ENCODE assay signal across 15 cellular contexts in genomic region chr21:38208118-38208517, GRCh38. TPM values are rescaled to one million over a fixed set of nuclear protein-coding genes. Genes with fewer than 3 reads are reported as not detected.
DNase-seq lines count a peak whose midpoint lies in the region; ATAC-seq, FAIRE-seq and TF ChIP-seq lines count a peak whose summit lies in the region.
"Had no signal": no experiment of that assay in that cellular context is flagged by ENCODE, and none has a peak within 500 bp of the region (broad histone marks: within the 10 kb centered on the region; RNA-seq: fewer than 3 reads in every experiment).

No MANE protein-coding gene starts in this region.

- peak overlapping the region; percentile 22 for H3K27ac Mint-ChIP-seq in activated naive CD8-positive, alpha-beta T cell
- H3K27ac Mint-ChIP-seq in activated naive CD8-positive, alpha-beta T cell treated with anti-CD3 and anti-CD28 coated beads for 36 hours, result no peak overlapping the region

- no peaks in the 10 kb centered on the region for H3K23me2 ChIP-seq in H1 (ENCODE audit: low read depth, low read length)

- peak overlapping the region; percentile 62 for H2AFZ ChIP-seq in Loucy (ENCODE audit: low read length)
- 0 out of 2 replicates have a peak overlapping the region, but pooled peaks have one; percentile 20 for H2AFZ ChIP-seq in H1 (ENCODE audit: low read length)
- H2AFZ ChIP-seq: PC-9 had no signal

- H2AK5ac ChIP-seq in H1 (ENCODE audit: low read depth, low read length), result no peak overlapping the region

- H4K20me1 ChIP-seq in Loucy (ENCODE audit: insufficient read depth, low read length, poor library complexity, severe bottlenecking), result no peaks in the 10 kb centered on the region
- no peaks in the 10 kb centered on the region for H4K20me1 ChIP-seq in H1 (replicated peaks in 1 of 2; ENCODE audit: control insufficient read depth in 1 of 2, insufficient read depth in 2 of 2, low read length in 2 of 2)

- 91% methylated on average over 6 of the region's 6 CpGs; no CpG with 5 or more reads in 1 of the 2 experiments for WGBS in H1 (ENCODE audit: extremely low coverage in 1 of 2, insufficient coverage in 1 of 2, insufficient read length in 1 of 2, insufficient replicate concordance in 2 of 2, low coverage in 1 of 2, low lambda C conversion rate in 2 of 2, missing lambda C conversion rate in 1 of 2), 2 experiments

- no peak overlapping the region for H3K56ac ChIP-seq in H1 (replicated peaks; ENCODE audit: insufficient read length, low read depth, low read length)

- no peak for TF ChIP-seq POLR2A in H1 (IDR thresholded peaks at IDR 0.05; ENCODE audit: control extremely low read depth in 1 of 2, low read depth in 2 of 2, low read length in 2 of 2)

- H4K91ac ChIP-seq in H1 (replicated peaks; ENCODE audit: insufficient read length, low read length), result no peak overlapping the region

- H2BK15ac ChIP-seq in H1 (ENCODE audit: low read length), result no peak overlapping the region

- H3K27me3 ChIP-seq in Loucy (ENCODE audit: insufficient read depth, low read length, poor library complexity, severe bottlenecking), result no peaks in the 10 kb centered on the region
- no peaks in the 10 kb centered on the region for H3K27me3 ChIP-seq in H1 (replicated peaks in 1 of 4; ENCODE audit: control insufficient read depth in 3 of 4, extremely low read depth in 1 of 4, insufficient read depth in 3 of 4, low read length in 3 of 4)

- H3K9me2 ChIP-seq in Loucy (replicated peaks; ENCODE audit: low read depth, low read length), result no peaks in the 10 kb centered on the region

- H2BK12ac ChIP-seq in H1 (ENCODE audit: low read depth, low read length), result no peak overlapping the region

- H3K27ac ChIP-seq in H1 (ENCODE audit: low read depth, low read length), result no peak overlapping the region
- H3K27ac ChIP-seq: PC-9 had no signal

- H2BK20ac ChIP-seq in H1 (ENCODE audit: low read length), result no peak overlapping the region

- H3K9me3 Mint-ChIP-seq in activated naive CD8-positive, alpha-beta T cell (ENCODE audit: low read depth), result no peaks in the 10 kb centered on the region
- H3K9me3 Mint-ChIP-seq in activated naive CD8-positive, alpha-beta T cell treated with anti-CD3 and anti-CD28 coated beads for 36 hours, result no peaks in the 10 kb centered on the region

- H3K9me3 ChIP-seq in Loucy (ENCODE audit: insufficient read depth, low read depth, low read length) (no peaks in the 10 kb centered on the region), H1 (ENCODE audit: insufficient read depth in 2 of 2, low read depth in 1 of 2, low read length in 1 of 2) (peaks cover 0 to 13% of the 10 kb centered on the region in 2 experiments; a peak in 2 of 4 replicates)
- H3K9me3 ChIP-seq: HAP-1 had no signal

- peaks cover 5% of the 10 kb centered on the region for H3K4me1 ChIP-seq in Loucy (ENCODE audit: insufficient read depth, low read length, poor library complexity, severe bottlenecking)
- H3K4me1 ChIP-seq in H1 (replicated peaks in 1 of 4; ENCODE audit: control insufficient read depth in 3 of 4, insufficient read depth in 4 of 4, low read length in 3 of 4), result no peaks in the 10 kb centered on the region
- H3K4me1 ChIP-seq: Caco-2, HAP-1 had no signal

- CTCF ChIA-PET in H1 (lab: Charles Lee; ENCODE audit: partially characterized antibody), result interaction anchor here (1.6 to 5.2 kb wide), 3 partner anchors 11 to 148 kb away, joined by 4 to 31 read pairs (median 5); no protein-coding TSS in a partner anchor

- H4K8ac ChIP-seq in H1 (ENCODE audit: extremely low read depth, insufficient read depth, low read length), result no peak overlapping the region

- H3K4me3 ChIP-seq in Loucy (ENCODE audit: low read length, poor library complexity, severe bottlenecking) (peak overlapping the region; percentile 41), H1 (ENCODE audit: extremely low read depth in 1 of 4, insufficient read depth in 2 of 4, low read depth in 3 of 4, low read length in 4 of 4) (no peak overlapping the region)
- H3K4me3 ChIP-seq: HAP-1, PC-9 had no signal

- H2BK5ac ChIP-seq in H1 (ENCODE audit: low read depth, low read length), result no peak overlapping the region

- H3K18ac ChIP-seq in H1 (ENCODE audit: extremely low read depth, low read length), result no peak overlapping the region

- H3K79me2 ChIP-seq in Loucy (ENCODE audit: insufficient read depth, low read length) (no peaks in the 10 kb centered on the region), H1 (ENCODE audit: control insufficient read depth in 1 of 2, insufficient read depth in 2 of 2, low read length in 2 of 2) (no peaks in the 10 kb centered on the region)

- TF ChIP-seq CTCF in Loucy (conservative IDR thresholded peaks at IDR 0.05; ENCODE audit: low read length), result no peak
- TF ChIP-seq CTCF in H1 (IDR thresholded peaks at IDR 0.05; ENCODE audit: control extremely low read depth in 1 of 3, insufficient read depth in 1 of 3, low read depth in 1 of 3, low read length in 3 of 3), result no peak

- no peak overlapping the region for H3K14ac ChIP-seq in H1 (ENCODE audit: insufficient read length)

- ATAC-seq in left colon, result no peak
- ATAC-seq in GM19351 (IDR thresholded peaks at IDR 0.05; ENCODE audit: unreplicated experiment), result no peak
- no peak for ATAC-seq in HG03135 (IDR thresholded peaks at IDR 0.05; ENCODE audit: unreplicated experiment)

- no peak for DNase-seq in activated naive CD8-positive, alpha-beta T cell treated with anti-CD3 and anti-CD28 coated beads for 36 hours
- DNase-seq in H1 (ENCODE audit: low read depth in 1 of 2, low spot score in 2 of 2) (no peak), left colon (no peak)
- DNase-seq: Caco-2, DMS153, NCI-H187, PC-9 had no signal

- no peak for FAIRE-seq in H1 (lab: Jason Lieb, UNC)
- FAIRE-seq: GM19239 had no signal

- no peak overlapping the region for H3K23ac ChIP-seq in H1 (ENCODE audit: insufficient read length)

- peaks cover 1% of the 10 kb centered on the region for H3K4me1 Mint-ChIP-seq in activated naive CD8-positive, alpha-beta T cell (ENCODE audit: low read depth)
- peaks cover 3% of the 10 kb centered on the region for H3K4me1 Mint-ChIP-seq in activated naive CD8-positive, alpha-beta T cell treated with anti-CD3 and anti-CD28 coated beads for 36 hours

- no peaks in the 10 kb centered on the region for H3F3A ChIP-seq in Loucy (ENCODE audit: low read depth)

- H2BK120ac ChIP-seq in H1 (replicated peaks; ENCODE audit: low read depth, low read length), result no peak overlapping the region

- intact Hi-C loops in left colon (cut with DNase I, micrococcal nuclease), result no loop called here

- POLR2A ChIA-PET in H1 (lab: Charles Lee; ENCODE audit: partially characterized antibody), result no interaction called here

- H3K9ac ChIP-seq in Loucy (ENCODE audit: low read depth, low read length, poor library complexity, severe bottlenecking) (no peak overlapping the region), H1 (replicated peaks in 1 of 4; ENCODE audit: extremely low read depth in 1 of 4, low read depth in 3 of 4, low read length in 3 of 4) (no peak overlapping the region)

- peaks cover 29% of the 10 kb centered on the region for H3K27me3 Mint-ChIP-seq in activated naive CD8-positive, alpha-beta T cell
- peaks cover 53% of the 10 kb centered on the region for H3K27me3 Mint-ChIP-seq in activated naive CD8-positive, alpha-beta T cell treated with anti-CD3 and anti-CD28 coated beads for 36 hours

- H3K4me3 Mint-ChIP-seq in activated naive CD8-positive, alpha-beta T cell, result no peak overlapping the region
- no peak overlapping the region for H3K4me3 Mint-ChIP-seq in activated naive CD8-positive, alpha-beta T cell treated with anti-CD3 and anti-CD28 coated beads for 36 hours

- H3K36me3 ChIP-seq in Loucy (ENCODE audit: insufficient read depth, low read length), result no peaks in the 10 kb centered on the region
- no peaks in the 10 kb centered on the region; a peak in 2 of 8 replicates for H3K36me3 ChIP-seq in H1 (ENCODE audit: control insufficient read depth in 2 of 4, insufficient read depth in 4 of 4, low read length in 3 of 4)
- H3K36me3 ChIP-seq: HAP-1 had no signal

- no peaks in the 10 kb centered on the region for H3K36me3 Mint-ChIP-seq in activated naive CD8-positive, alpha-beta T cell
- H3K36me3 Mint-ChIP-seq in activated naive CD8-positive, alpha-beta T cell treated with anti-CD3 and anti-CD28 coated beads for 36 hours, result no peaks in the 10 kb centered on the region

- TF ChIP-seq RAD21 in H1 (IDR thresholded peaks at IDR 0.05 in 1 of 2, conservative IDR thresholded peaks at IDR 0.05 in 1 of 2; ENCODE audit: low read depth in 2 of 2, low read length in 2 of 2), result no peak

- TF ChIP-seq EP300 in H1 (IDR thresholded peaks at IDR 0.05; ENCODE audit: borderline replicate concordance in 1 of 2, low read depth in 2 of 2, low read length in 2 of 2), result no peak

- H3K79me1 ChIP-seq in H1 (ENCODE audit: low read depth, low read length), result no peaks in the 10 kb centered on the region

- H4K5ac ChIP-seq in H1 (ENCODE audit: insufficient read length, low read depth, low read length), result no peak overlapping the region

- H3K4ac ChIP-seq in H1 (replicated peaks; ENCODE audit: insufficient read length, low read depth, low read length), result no peak overlapping the region

- peak overlapping the region; percentile 56 for H3K4me2 ChIP-seq in Loucy (ENCODE audit: low read depth, low read length, poor library complexity, severe bottlenecking)
- no peak overlapping the region for H3K4me2 ChIP-seq in H1 (ENCODE audit: insufficient read depth in 1 of 2, low read depth in 2 of 2, low read length in 2 of 2)
- H3K4me2 ChIP-seq: PC-9 had no signal

TF ChIP-seq in H1, 55 proteins besides CTCF, POLR2A, EP300 and RAD21:
- TF ChIP-seq CHD1 (IDR thresholded peaks at IDR 0.05; ENCODE audit: low read depth, low read length), result no peak
- TF ChIP-seq RFX5 (IDR thresholded peaks at IDR 0.05; ENCODE audit: borderline replicate concordance, low read depth, low read length), result no peak

RNA-seq across cellular contexts. Expression of gene KCNJ15, which starts 48.7 kb away (rescaled TPM):
- 1 to 10 TPM in 1 of 2 experiments, under 1 TPM in 1; 0.36 to 1.1 TPM for total RNA-seq in activated naive CD8-positive, alpha-beta T cell treated with anti-CD3 and anti-CD28 coated beads for 36 hours
- total RNA-seq in H1 (2021; fragmentation: NEBNext Ultra II Directional; extraction: Animal tissue kit (Norgen Biotek cat#: 25700)), result not detected in 2 replicates
- under 0.01 TPM in 1 of 2 replicates, not detected in the other for polyA plus RNA-seq in H1 (2011; rRNA removed)
- polyA plus RNA-seq in H1 (2011; cell fraction: cytosol; rRNA removed), result 0.61 TPM
- polyA plus RNA-seq in H1 (2011; cell fraction: nucleus; rRNA removed), result not detected
- polyA plus RNA-seq in H1 (2012, experiment 1 of 2), result not detected in 4 replicates
- not detected for polyA plus RNA-seq in H1 (2012, experiment 2 of 2)
- 0.18 TPM for polyA plus RNA-seq in H1 (2013, experiment 1 of 2)
- polyA plus RNA-seq in H1 (2013, experiment 2 of 2), result 0.07 TPM
- 0.09 and 0.10 TPM in 2 replicates for polyA minus RNA-seq in H1 (2011; rRNA and poly(A)+ RNA removed)
- polyA minus RNA-seq in H1 (2011; cell fraction: cytosol; rRNA and poly(A)+ RNA removed), result not detected
- polyA minus RNA-seq in H1 (2011; cell fraction: nucleus; rRNA and poly(A)+ RNA removed), result 1.4 TPM
- total RNA-seq in left colon, result under 1 TPM in 1 of 2 donors, not detected in 1; 0.21 TPM
- total RNA-seq: Caco-2, HT-29, PC-9, SK-MEL-5 had no signal
